22 cellular contexts compared by ENCODE assay signal in the genomic region with DNA sequence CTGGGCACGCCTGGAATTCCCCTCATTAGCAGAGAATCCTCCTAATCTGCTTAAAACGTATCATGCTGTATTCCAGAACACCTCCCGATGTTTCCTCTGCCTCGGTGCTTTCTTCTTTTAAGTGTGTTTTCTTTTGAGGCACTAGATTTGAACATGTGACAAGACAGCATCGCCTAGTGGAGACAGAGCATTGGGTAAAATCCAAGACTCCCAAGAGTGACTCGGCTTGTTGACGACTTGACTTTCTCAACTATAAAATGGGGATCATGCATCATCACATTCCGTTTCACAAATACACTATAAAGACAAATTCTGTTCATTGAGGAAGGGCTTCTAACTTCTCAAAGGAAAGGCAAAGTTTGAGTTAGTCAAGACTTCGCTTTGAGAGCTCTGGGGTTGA.
DNase-seq lines count a peak whose midpoint lies in the region; ATAC-seq, FAIRE-seq and TF ChIP-seq lines count a peak whose summit lies in the region.
"Had no signal": no experiment of that assay in that cellular context is flagged by ENCODE, and none has a peak within 500 bp of the region (broad histone marks: within the 10 kb centered on the region; RNA-seq: fewer than 3 reads in every experiment).

No MANE protein-coding gene starts in this region.

- no peaks in the 10 kb centered on the region for H3K4me1 ChIP-seq in A673 (ENCODE audit: insufficient read depth, low read length, poor library complexity, severe bottlenecking)
- H3K4me1 ChIP-seq in K562 (replicated peaks in 1 of 2; ENCODE audit: control insufficient read depth in 2 of 2, insufficient read depth in 2 of 2, low read length in 2 of 2) = peaks cover 0 to 5% of the 10 kb centered on the region in 2 experiments; a peak in 1 of 5 replicates

- no peak overlapping the region for H2AFZ ChIP-seq in K562 (ENCODE audit: low read depth, low read length)

- H3K27ac ChIP-seq in A673 (ENCODE audit: low read depth, low read length, poor library complexity, severe bottlenecking) (no peak overlapping the region), K562 (ENCODE audit: extremely low read depth, low read depth, low read length) (no peak overlapping the region)
- H3K27ac ChIP-seq: C4-2B had no signal

- TF ChIP-seq CTCF in A673 (conservative IDR thresholded peaks at IDR 0.05; ENCODE audit: low read depth, low read length) (no peak), K562 (IDR thresholded peaks at IDR 0.05 in 2 of 3, conservative IDR thresholded peaks at IDR 0.05 in 1 of 3; ENCODE audit: insufficient read depth in 2 of 3, low read depth in 1 of 3, low read length in 3 of 3) (peak; percentile 21 to 47 (median 44); a peak in 3 of 6 replicates)

- H3K4me3 ChIP-seq in A673 (ENCODE audit: low read depth, low read length, poor library complexity, severe bottlenecking) (no peak overlapping the region), K562 (no peak overlapping the region)
- H3K4me3 ChIP-seq: GM12878 had no signal

- no peak overlapping the region; the same call in 1 of the 2 replicates for H3K4me2 ChIP-seq in K562 (ENCODE audit: insufficient read depth, low read length)

- DNase-seq in A673 (ENCODE audit: low spot score) = peak; percentile 9
- DNase-seq in M059J (ENCODE audit: low read depth) = peak; percentile 7
- DNase-seq in K562 (ENCODE audit: extremely low read depth in 1 of 4, low spot score in 3 of 4) = peak in 1 of 4 experiments; percentile 38
- peak; percentile 22 for DNase-seq in islet precursor cell
- no peak for DNase-seq in DMS 273 (lab: John Stamatoyannopoulos, UW; ENCODE audit: unreplicated experiment)
- DNase-seq in left colon = no peak
- DNase-seq: AML-193; Caco-2; CD4-positive, alpha-beta T cell; DMS53; DND-41; EL; GOT3; H7; HFFc6; KG1 had no signal

- no peaks in the 10 kb centered on the region for H3K9me1 ChIP-seq in K562 (ENCODE audit: control insufficient read depth, insufficient read depth, low read length)

- H3K27me3 ChIP-seq in A673 (replicated peaks; ENCODE audit: insufficient read depth, low read depth, low read length, poor library complexity) (peaks cover 23% of the 10 kb centered on the region), K562 (ENCODE audit: control insufficient read depth in 2 of 2, insufficient read depth in 2 of 2, low read length in 2 of 2) (peaks cover 29 to 46% of the 10 kb centered on the region in 2 experiments)

- 3% methylated on average over 9 of the region's 9 CpGs for WGBS in K562 (ENCODE audit: insufficient coverage, low coverage, missing lambda C conversion rate)

- no peaks in the 10 kb centered on the region for H3K79me2 ChIP-seq in K562 (ENCODE audit: control insufficient read depth, insufficient read depth, low read length)

- no peak for FAIRE-seq in K562 (lab: Jason Lieb, UNC)
- FAIRE-seq: GM12878, GM19239, HepG2 had no signal

- H3K9me3 ChIP-seq in A673 (ENCODE audit: low read depth, low read length, poor library complexity, severe bottlenecking) (no peaks in the 10 kb centered on the region), K562 (replicated peaks; ENCODE audit: control insufficient read depth, insufficient read depth, low read depth, low read length) (no peaks in the 10 kb centered on the region; the same call in 1 of the 2 replicates)
- H3K9me3 ChIP-seq: Caco-2 had no signal

- peak in 1 of 2 experiments; percentile 42; a peak in 2 of 4 replicates for TF ChIP-seq RAD21 in K562 (CRISPR knock-in tag; conservative IDR thresholded peaks at IDR 0.05 in 1 of 2, IDR thresholded peaks at IDR 0.05 in 1 of 2)

- in situ Hi-C loops in K562 (cut with MboI) = no loop called here

- CTCF ChIA-PET in A673 (lab: Charles Lee) = no interaction called here
- CTCF ChIA-PET in K562 (lab: Yijun Ruan, JAX; ENCODE audit: low intra/inter-chr PET ratio) = no interaction called here

- no peak for TF ChIP-seq EP300 in K562 (IDR thresholded peaks at IDR 0.05; ENCODE audit: low read length)

- H3K9ac ChIP-seq in K562 (ENCODE audit: insufficient read depth in 1 of 2, low read depth in 2 of 2, low read length in 2 of 2) = no peak overlapping the region

- intact Hi-C loops in A673 (cut with micrococcal nuclease; ENCODE audit: unreplicated experiment) (no loop called here), K562 (cut with micrococcal nuclease) (no loop called here), left colon (cut with DNase I, micrococcal nuclease) (no loop called here)

- TF ChIP-seq POLR2A in K562 (conservative IDR thresholded peaks at IDR 0.05) = no peak

- ATAC-seq in K562 (peak; percentile 62), GM21528 (IDR thresholded peaks at IDR 0.05; ENCODE audit: low FRiP score, unreplicated experiment) (no peak), left colon (no peak)
- ATAC-seq: GM12878, HCT116, HepG2 had no signal

- H3K36me3 ChIP-seq in A673 (ENCODE audit: insufficient read depth, low read length, poor library complexity, severe bottlenecking) = no peaks in the 10 kb centered on the region
- no peaks in the 10 kb centered on the region for H3K36me3 ChIP-seq in K562 (ENCODE audit: control insufficient read depth, insufficient read depth, low read length)

- POLR2A ChIA-PET in A673 (lab: Charles Lee; ENCODE audit: low non-redundant PET) = no interaction called here
- POLR2A ChIA-PET in K562 (lab: Yijun Ruan, JAX) = interaction anchor here (0.7 kb wide), 1 partner anchor 30 kb away, joined by 3 read pairs; no protein-coding TSS in a partner anchor

- no TSS peak for BruUV-seq in A673 (replicated peaks; lab: Mats Ljungman, UMichigan)
- no TSS peak for BruUV-seq in K562 (replicated peaks; lab: Mats Ljungman, UMichigan)

- H4K20me1 ChIP-seq in K562 (replicated peaks; ENCODE audit: control insufficient read depth, insufficient read depth, low read length) = no peaks in the 10 kb centered on the region

Comparison
In these comparisons a context has a peak if more than half of its experiments do, and no peak if none do; other contexts are left out.
1. DNase-seq: peak in A673 (single experiment), M059J (single experiment) and islet precursor cell (single experiment); none in DMS 273 (single experiment) and left colon (0 of 2).